In genomic region chr5:56507348-56507930, GRCh38 we compare ENCODE assay signal across 18 cellular contexts.
DNase-seq lines count a peak whose midpoint lies in the region; ATAC-seq lines count a peak whose summit lies in the region.
"Had no signal": no experiment of that assay in that cellular context is flagged by ENCODE, and none has a peak within 500 bp of the region (broad histone marks: within the 10 kb centered on the region; RNA-seq: fewer than 3 reads in every experiment).

No MANE protein-coding gene starts in this region.

- DNase-seq in COR-L47 (lab: John Stamatoyannopoulos, UW): peak; percentile 80
- DNase-seq in HuH-7 (ENCODE audit: low spot score): peak; percentile 26
- DNase-seq in NCI-H345 (lab: John Stamatoyannopoulos, UW): peak; percentile 61
- DNase-seq in left colon: no peak
- DNase-seq in NCI-H446 treated with DMSO at 0.1 percent for 48 hours (lab: John Stamatoyannopoulos, UW): no peak
- no peak for DNase-seq in SHP77 (lab: John Stamatoyannopoulos, UW)
- DNase-seq in AG08396 (ENCODE audit: low spot score): no peak
- no peak for DNase-seq in foreskin melanocyte
- DNase-seq: activated CD4-positive, alpha-beta T cell treated with anti-CD3 and anti-CD28 coated beads, Interleukin-2, amount 10 ng/mL, durations not matched to agents 24 days and 14 days; activated naive CD8-positive, alpha-beta T cell treated with anti-CD3 and anti-CD28 coated beads, Interleukin-2, amount 10 ng/mL, durations not matched to agents 7 days and 5 days; DMS79 treated with DMSO at 0.1 percent for 48 hours; effector CD8-positive, alpha-beta T cell; hypothalamus; lower lobe of right lung; NCI-H1048; NCI-H446; T-helper 2 cell had no signal

- intact Hi-C loops in left colon (cut with DNase I, micrococcal nuclease): no loop called here

- ATAC-seq in left colon: peak; percentile 97
- ATAC-seq: esophagus mucosa, lower lobe of right lung had no signal

Comparison
In these comparisons a context has a peak if more than half of its experiments do, and no peak if none do; other contexts are left out.
1. DNase-seq: peak in COR-L47 (single experiment), HuH-7 (single experiment) and NCI-H345 (single experiment); none in left colon (0 of 2), NCI-H446 treated with DMSO at 0.1 percent for 48 hours (single experiment), SHP77 (0 of 2), AG08396 (single experiment) and foreskin melanocyte (single experiment).